8 cellular contexts compared by ENCODE assay signal in the genomic region with DNA sequence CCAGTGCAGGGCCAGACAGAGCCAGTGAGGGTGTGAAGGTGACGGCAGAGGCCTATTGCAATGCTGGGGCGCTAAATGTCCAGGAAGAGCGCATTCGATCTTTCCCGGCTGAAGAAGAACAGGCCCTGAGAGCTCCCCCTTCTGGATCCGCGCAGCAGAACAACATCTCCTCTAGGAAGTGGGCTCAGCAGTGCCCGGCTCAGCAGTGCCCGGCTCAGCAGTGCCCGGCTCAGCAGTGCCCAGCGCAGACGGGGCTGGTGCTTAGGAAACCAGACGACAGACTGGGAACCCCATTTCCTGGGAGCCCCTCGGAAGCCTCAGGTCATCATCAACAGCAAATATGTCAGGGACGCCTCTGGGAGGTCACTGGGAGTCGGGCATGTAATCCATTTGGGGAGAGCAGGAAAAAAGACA. TPM values are rescaled to one million over a fixed set of nuclear protein-coding genes. Genes with fewer than 3 reads are reported as not detected.
DNase-seq lines count a peak whose midpoint lies in the region; ATAC-seq and TF ChIP-seq lines count a peak whose summit lies in the region.

No MANE protein-coding gene starts in this region.

- DNase-seq in AML-193 (lab: John Stamatoyannopoulos, UW): peak; percentile 42 to 47
- peak; percentile 50 for DNase-seq in GM19240 (ENCODE audit: insufficient read length, low spot score)
- DNase-seq in NCI-H2227 treated with DMSO at 0.1 percent for 48 hours (lab: John Stamatoyannopoulos, UW): peak; percentile 18
- DNase-seq in activated CD4-positive, alpha-beta T cell treated with anti-CD3 and anti-CD28 coated beads, Interleukin-2, amount 50 U/mL, for 1 hour: peak; percentile 59
- no peak for DNase-seq in epithelial cell of proximal tubule (ENCODE audit: low read depth)
- DNase-seq in natural killer cell treated with Interleukin-12 subunit alpha and Interleukin-12 subunit beta and Interleukin-15 and Interleukin-18, amount 100 ng/mL, for 72 hours (ENCODE audit: low spot score): no peak

- H3K4me3 ChIP-seq in epithelial cell of proximal tubule (ENCODE audit: low read depth, low read length): no peak overlapping the region

- peaks cover 21 to 24% of the 10 kb centered on the region in 2 donors for H3K27me3 Mint-ChIP-seq in natural killer cell treated with Interleukin-12 subunit alpha and Interleukin-12 subunit beta and Interleukin-15 and Interleukin-18, amount 100 ng/mL, for 72 hours

- no peaks in the 10 kb centered on the region for H3K9me3 Mint-ChIP-seq in natural killer cell treated with Interleukin-12 subunit alpha and Interleukin-12 subunit beta and Interleukin-15 and Interleukin-18, amount 100 ng/mL, for 72 hours

- peaks cover 11 to 17% of the 10 kb centered on the region in 2 donors for H3K4me1 Mint-ChIP-seq in natural killer cell treated with Interleukin-12 subunit alpha and Interleukin-12 subunit beta and Interleukin-15 and Interleukin-18, amount 100 ng/mL, for 72 hours (ENCODE audit: low read depth in 2 of 2)

- peak; percentile 79 for TF ChIP-seq CTCF in epithelial cell of proximal tubule (conservative IDR thresholded peaks at IDR 0.05; ENCODE audit: low read depth, low read length)

- peak; percentile 58 to 77 for ATAC-seq in natural killer cell treated with Interleukin-12 subunit alpha and Interleukin-12 subunit beta and Interleukin-15 and Interleukin-18, amount 100 ng/mL, for 72 hours
- ATAC-seq in GM21528 (IDR thresholded peaks at IDR 0.05; ENCODE audit: low FRiP score, unreplicated experiment): no peak
- no peak for ATAC-seq in HG03565 (IDR thresholded peaks at IDR 0.05; ENCODE audit: unreplicated experiment)

- no peaks in the 10 kb centered on the region for H3K36me3 Mint-ChIP-seq in natural killer cell treated with Interleukin-12 subunit alpha and Interleukin-12 subunit beta and Interleukin-15 and Interleukin-18, amount 100 ng/mL, for 72 hours

- no peak overlapping the region for H3K4me3 Mint-ChIP-seq in natural killer cell treated with Interleukin-12 subunit alpha and Interleukin-12 subunit beta and Interleukin-15 and Interleukin-18, amount 100 ng/mL, for 72 hours

- H3K27ac Mint-ChIP-seq in natural killer cell treated with Interleukin-12 subunit alpha and Interleukin-12 subunit beta and Interleukin-15 and Interleukin-18, amount 100 ng/mL, for 72 hours: no peak overlapping the region

RNA-seq across cellular contexts. Expression of a gene that starts 4.7 kb away (rescaled TPM):
- 1.2 and 1.9 TPM in 2 replicates for total RNA-seq in epithelial cell of proximal tubule
- 1 to 10 TPM; 1.2 to 8.0 TPM for total RNA-seq in natural killer cell treated with Interleukin-12 subunit alpha and Interleukin-12 subunit beta and Interleukin-15 and Interleukin-18, amount 100 ng/mL, for 72 hours

RNA-seq across cellular contexts. Expression of a gene that starts 8.0 kb away (rescaled TPM):
- 1.9 TPM in 2 replicates for total RNA-seq in epithelial cell of proximal tubule
- under 1 TPM in 1 of 2 donors, not detected in 1; 0.22 TPM for total RNA-seq in natural killer cell treated with Interleukin-12 subunit alpha and Interleukin-12 subunit beta and Interleukin-15 and Interleukin-18, amount 100 ng/mL, for 72 hours

RNA-seq across cellular contexts. Expression of a gene that starts 38.2 kb away (rescaled TPM):
- 0.07 and 1.1 TPM in 2 replicates for total RNA-seq in epithelial cell of proximal tubule
- 1 to 10 TPM; 2.5 to 2.7 TPM for total RNA-seq in natural killer cell treated with Interleukin-12 subunit alpha and Interleukin-12 subunit beta and Interleukin-15 and Interleukin-18, amount 100 ng/mL, for 72 hours

RNA-seq across cellular contexts. Expression of a gene that starts 42.1 kb away (rescaled TPM):
- 31.8 and 36.7 TPM in 2 replicates for total RNA-seq in epithelial cell of proximal tubule
- total RNA-seq in natural killer cell treated with Interleukin-12 subunit alpha and Interleukin-12 subunit beta and Interleukin-15 and Interleukin-18, amount 100 ng/mL, for 72 hours: 10 to 100 TPM; 43.1 to 82.8 TPM

Comparison
In these comparisons a context has a peak if more than half of its experiments do, and no peak if none do; other contexts are left out.
1. DNase-seq: peak in AML-193 (2 of 2), GM19240 (single experiment), NCI-H2227 treated with DMSO at 0.1 percent for 48 hours (single experiment) and activated CD4-positive, alpha-beta T cell treated with anti-CD3 and anti-CD28 coated beads, Interleukin-2, amount 50 U/mL, for 1 hour (single experiment); none in epithelial cell of proximal tubule (single experiment) and natural killer cell treated with Interleukin-12 subunit alpha and Interleukin-12 subunit beta and Interleukin-15 and Interleukin-18, amount 100 ng/mL, for 72 hours (single experiment).
2. ATAC-seq: peak in natural killer cell treated with Interleukin-12 subunit alpha and Interleukin-12 subunit beta and Interleukin-15 and Interleukin-18, amount 100 ng/mL, for 72 hours (2 of 2); none in GM21528 (single experiment) and HG03565 (single experiment).